In the genomic region with DNA sequence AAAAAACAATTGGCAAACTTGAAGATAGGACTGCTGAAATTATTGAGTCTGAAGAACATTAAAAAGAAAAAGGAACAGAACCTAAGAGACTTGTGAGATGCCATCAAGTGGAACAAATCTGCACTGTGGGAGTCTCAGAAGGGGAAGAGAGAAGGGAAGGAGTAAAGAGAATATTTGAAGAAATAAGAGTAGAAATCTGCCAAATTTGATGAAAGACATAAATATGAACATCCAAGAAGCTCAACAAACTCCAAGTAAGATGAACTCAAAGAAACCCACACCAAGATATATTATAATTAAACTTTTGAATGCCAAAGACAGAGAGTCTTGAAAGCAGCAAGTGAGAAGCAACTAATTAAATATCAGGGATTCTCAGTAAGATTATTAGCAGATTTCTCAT, we compare ENCODE assay signal across 29 cellular contexts.
DNase-seq lines count a peak whose midpoint lies in the region; TF ChIP-seq lines count a peak whose summit lies in the region.
"Had no signal": no experiment of that assay in that cellular context is flagged by ENCODE, and none has a peak within 500 bp of the region (broad histone marks: within the 10 kb centered on the region; RNA-seq: fewer than 3 reads in every experiment).

No MANE protein-coding gene starts in this region.

- CTCF ChIA-PET in HEK293 (lab: Yijun Ruan, JAX): no interaction called here

- no peak overlapping the region for H3K4me3 ChIP-seq in HEK293 (ENCODE audit: low read depth, low read length)
- H3K4me3 ChIP-seq: A549; BLaER1; BLaER1 treated with 17β-estradiol and CSF1 and Interleukin-3, amounts not matched to agents 10 nM and 100 nM had no signal

- intact Hi-C loops in activated T-helper 1 cell treated with anti-CD3 and anti-CD28 coated beads, Interleukin-12 subunit alpha, Interleukin-12 subunit beta, Interleukin-2, Interleukin-4 antibody, amounts not matched to agents 30 ng/mL and 10 ng/mL and 1 ng/mL, durations not matched to agents 14 hours and 24 hours and 36 hours (cut with micrococcal nuclease): no loop called here

- POLR2A ChIA-PET in HEK293 (lab: Yijun Ruan, JAX): no interaction called here

- no peaks in the 10 kb centered on the region for H3K36me3 Mint-ChIP-seq in activated T-helper 1 cell treated with anti-CD3 and anti-CD28 coated beads, Interleukin-12 subunit alpha, Interleukin-12 subunit beta, Interleukin-2, Interleukin-4 antibody, amounts not matched to agents 30 ng/mL and 10 ng/mL and 1 ng/mL, durations not matched to agents 14 hours and 24 hours and 36 hours (ENCODE audit: low read depth)
- H3K36me3 Mint-ChIP-seq: CD14-positive monocyte; CD4-positive, alpha-beta memory T cell; CD4-positive, CD25-positive, alpha-beta regulatory T cell; CD8-positive, alpha-beta memory T cell; CD8-positive, alpha-beta T cell had no signal

- no peaks in the 10 kb centered on the region for H3K4me1 Mint-ChIP-seq in activated T-helper 1 cell treated with anti-CD3 and anti-CD28 coated beads, Interleukin-12 subunit alpha, Interleukin-12 subunit beta, Interleukin-2, Interleukin-4 antibody, amounts not matched to agents 30 ng/mL and 10 ng/mL and 1 ng/mL, durations not matched to agents 14 hours and 24 hours and 36 hours (ENCODE audit: low read depth)
- H3K4me1 Mint-ChIP-seq: B cell; CD14-positive monocyte; CD4-positive, alpha-beta memory T cell; CD4-positive, CD25-positive, alpha-beta regulatory T cell; CD8-positive, alpha-beta memory T cell had no signal

- H3K9me3 ChIP-seq in HEK293 (ENCODE audit: control insufficient read depth, insufficient read depth, low read depth, low read length): no peaks in the 10 kb centered on the region
- H3K9me3 ChIP-seq: A549, BE2C, BLaER1, Caco-2 had no signal

- H3K27ac Mint-ChIP-seq in activated T-helper 1 cell treated with anti-CD3 and anti-CD28 coated beads, Interleukin-12 subunit alpha, Interleukin-12 subunit beta, Interleukin-2, Interleukin-4 antibody, amounts not matched to agents 30 ng/mL and 10 ng/mL and 1 ng/mL, durations not matched to agents 14 hours and 24 hours and 36 hours: no peak overlapping the region
- H3K27ac Mint-ChIP-seq: B cell; CD14-positive monocyte; CD4-positive, alpha-beta memory T cell; CD4-positive, alpha-beta T cell; CD4-positive, CD25-positive, alpha-beta regulatory T cell; CD8-positive, alpha-beta memory T cell; CD8-positive, alpha-beta T cell had no signal

- no peaks in the 10 kb centered on the region for H3K4me1 ChIP-seq in HEK293 (ENCODE audit: control insufficient read depth, insufficient read depth, low read length)
- H3K4me1 ChIP-seq: A549; BE2C; BLaER1; BLaER1 treated with 17β-estradiol and CSF1 and Interleukin-3, amounts not matched to agents 10 nM and 100 nM; Caco-2 had no signal

- no peak overlapping the region for H3K4me3 Mint-ChIP-seq in activated T-helper 1 cell treated with anti-CD3 and anti-CD28 coated beads, Interleukin-12 subunit alpha, Interleukin-12 subunit beta, Interleukin-2, Interleukin-4 antibody, amounts not matched to agents 30 ng/mL and 10 ng/mL and 1 ng/mL, durations not matched to agents 14 hours and 24 hours and 36 hours
- H3K4me3 Mint-ChIP-seq: B cell; CD14-positive monocyte; CD4-positive, alpha-beta memory T cell; CD4-positive, alpha-beta T cell; CD4-positive, CD25-positive, alpha-beta regulatory T cell; CD8-positive, alpha-beta memory T cell; CD8-positive, alpha-beta T cell had no signal

- H3K27ac ChIP-seq in HEK293 (ENCODE audit: extremely low read depth, low read depth, low read length): no peak overlapping the region
- H3K27ac ChIP-seq: 22Rv1; A549; BLaER1; BLaER1 treated with 17β-estradiol and CSF1 and Interleukin-3, amounts not matched to agents 10 nM and 100 nM; C4-2B had no signal

- DNase-seq in activated T-helper 1 cell treated with anti-CD3 and anti-CD28 coated beads, Interleukin-12 subunit alpha, Interleukin-12 subunit beta, Interleukin-2, Interleukin-4 antibody, amounts not matched to agents 30 ng/mL and 10 ng/mL and 1 ng/mL, durations not matched to agents 14 hours and 24 hours and 36 hours (ENCODE audit: low spot score): no peak
- DNase-seq: 8988T; ACHN; AML-193; BE2C; C1 segment of cervical spinal cord; Caco-2; Calu3; CD4-positive, alpha-beta memory T cell; CD4-positive, alpha-beta T cell; CD4-positive, CD25-positive, alpha-beta regulatory T cell; CD8-positive, alpha-beta memory T cell; CD8-positive, alpha-beta T cell; COR-L47; DMS 273 treated with DMSO at 0.1 percent for 48 hours; DMS153; DMS53; DMS79; DMS79 treated with DMSO at 0.1 percent for 48 hours; DND-41; EL had no signal

- no peak for TF ChIP-seq CTCF in HEK293 (tag by site-specific recombination; IDR thresholded peaks at IDR 0.05)

- no peaks in the 10 kb centered on the region for H3K9me3 Mint-ChIP-seq in activated T-helper 1 cell treated with anti-CD3 and anti-CD28 coated beads, Interleukin-12 subunit alpha, Interleukin-12 subunit beta, Interleukin-2, Interleukin-4 antibody, amounts not matched to agents 30 ng/mL and 10 ng/mL and 1 ng/mL, durations not matched to agents 14 hours and 24 hours and 36 hours
- H3K9me3 Mint-ChIP-seq: CD8-positive, alpha-beta T cell had no signal

- no peaks in the 10 kb centered on the region for H3K36me3 ChIP-seq in HEK293 (ENCODE audit: control insufficient read depth in 2 of 2, insufficient read depth in 1 of 2, low read length in 2 of 2)
- H3K36me3 ChIP-seq: BE2C; BLaER1; BLaER1 treated with 17β-estradiol and CSF1 and Interleukin-3, amounts not matched to agents 10 nM and 100 nM had no signal

- H3K27me3 Mint-ChIP-seq in activated T-helper 1 cell treated with anti-CD3 and anti-CD28 coated beads, Interleukin-12 subunit alpha, Interleukin-12 subunit beta, Interleukin-2, Interleukin-4 antibody, amounts not matched to agents 30 ng/mL and 10 ng/mL and 1 ng/mL, durations not matched to agents 14 hours and 24 hours and 36 hours (ENCODE audit: insufficient read depth): no peaks in the 10 kb centered on the region
- H3K27me3 Mint-ChIP-seq: CD4-positive, CD25-positive, alpha-beta regulatory T cell had no signal

TF ChIP-seq in HEK293, 187 proteins besides CTCF, POLR2A, EP300 and RAD21:
- TF ChIP-seq, protein P1, sequence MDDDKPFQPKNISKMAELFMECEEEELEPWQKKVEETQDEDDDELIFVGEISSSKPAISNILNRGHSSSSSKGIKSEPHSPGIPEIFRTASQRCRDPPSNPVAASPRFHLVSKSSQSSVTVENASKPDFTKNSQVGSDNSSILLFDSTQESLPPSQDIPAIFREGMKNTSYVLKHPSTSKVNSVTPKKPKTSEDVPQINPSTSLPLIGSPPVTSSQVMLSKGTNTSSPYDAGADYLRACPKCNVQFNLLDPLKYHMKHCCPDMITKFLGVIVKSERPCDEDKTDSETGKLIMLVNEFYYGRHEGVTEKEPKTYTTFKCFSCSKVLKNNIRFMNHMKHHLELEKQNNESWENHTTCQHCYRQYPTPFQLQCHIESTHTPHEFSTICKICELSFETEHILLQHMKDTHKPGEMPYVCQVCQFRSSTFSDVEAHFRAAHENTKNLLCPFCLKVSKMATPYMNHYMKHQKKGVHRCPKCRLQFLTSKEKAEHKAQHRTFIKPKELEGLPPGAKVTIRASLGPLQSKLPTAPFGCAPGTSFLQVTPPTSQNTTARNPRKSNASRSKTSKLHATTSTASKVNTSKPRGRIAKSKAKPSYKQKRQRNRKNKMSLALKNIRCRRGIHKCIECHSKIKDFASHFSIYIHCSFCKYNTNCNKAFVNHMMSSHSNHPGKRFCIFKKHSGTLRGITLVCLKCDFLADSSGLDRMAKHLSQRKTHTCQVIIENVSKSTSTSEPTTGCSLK (tag by site-specific recombination; IDR thresholded peaks at IDR 0.05): no peak
- TF ChIP-seq, protein P2, sequence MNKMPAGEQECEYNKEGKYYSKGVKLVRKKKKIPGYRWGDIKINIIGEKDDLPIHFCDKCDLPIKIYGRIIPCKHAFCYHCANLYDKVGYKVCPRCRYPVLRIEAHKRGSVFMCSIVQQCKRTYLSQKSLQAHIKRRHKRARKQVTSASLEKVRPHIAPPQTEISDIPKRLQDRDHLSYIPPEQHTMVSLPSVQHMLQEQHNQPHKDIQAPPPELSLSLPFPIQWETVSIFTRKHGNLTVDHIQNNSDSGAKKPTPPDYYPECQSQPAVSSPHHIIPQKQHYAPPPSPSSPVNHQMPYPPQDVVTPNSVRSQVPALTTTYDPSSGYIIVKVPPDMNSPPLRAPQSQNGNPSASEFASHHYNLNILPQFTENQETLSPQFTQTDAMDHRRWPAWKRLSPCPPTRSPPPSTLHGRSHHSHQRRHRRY (tag by site-specific recombination; IDR thresholded peaks at IDR 0.05): no peak
- TF ChIP-seq, protein P3, sequence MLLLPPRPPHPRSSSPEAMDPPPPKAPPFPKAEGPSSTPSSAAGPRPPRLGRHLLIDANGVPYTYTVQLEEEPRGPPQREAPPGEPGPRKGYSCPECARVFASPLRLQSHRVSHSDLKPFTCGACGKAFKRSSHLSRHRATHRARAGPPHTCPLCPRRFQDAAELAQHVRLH (tag by site-specific recombination; IDR thresholded peaks at IDR 0.05): no peak
- TF ChIP-seq, protein P4, sequence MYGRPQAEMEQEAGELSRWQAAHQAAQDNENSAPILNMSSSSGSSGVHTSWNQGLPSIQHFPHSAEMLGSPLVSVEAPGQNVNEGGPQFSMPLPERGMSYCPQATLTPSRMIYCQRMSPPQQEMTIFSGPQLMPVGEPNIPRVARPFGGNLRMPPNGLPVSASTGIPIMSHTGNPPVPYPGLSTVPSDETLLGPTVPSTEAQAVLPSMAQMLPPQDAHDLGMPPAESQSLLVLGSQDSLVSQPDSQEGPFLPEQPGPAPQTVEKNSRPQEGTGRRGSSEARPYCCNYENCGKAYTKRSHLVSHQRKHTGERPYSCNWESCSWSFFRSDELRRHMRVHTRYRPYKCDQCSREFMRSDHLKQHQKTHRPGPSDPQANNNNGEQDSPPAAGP (tag by site-specific recombination; IDR thresholded peaks at IDR 0.05): no peak
- TF ChIP-seq ZBTB17 (tag by site-specific recombination; IDR thresholded peaks at IDR 0.05) (no peak), ZNF558 (tag by site-specific recombination; IDR thresholded peaks at IDR 0.05) (peak; percentile 94), ZNF549 (tag by site-specific recombination; IDR thresholded peaks at IDR 0.05) (no peak), MZF1 (tag by site-specific recombination; IDR thresholded peaks at IDR 0.05; ENCODE audit: borderline replicate concordance) (no peak)
